29 cellular contexts compared by ENCODE assay signal in genomic region chr10:131178956-131179355, GRCh38.
A peak's percentile ranks its signal among the peaks of the same experiment; 100 is the strongest.
DNase-seq lines count a peak whose midpoint lies in the region; TF ChIP-seq lines count a peak whose summit lies in the region.
"Had no signal": no experiment of that assay in that cellular context is flagged by ENCODE, and none has a peak within 500 bp of the region (broad histone marks: within the 10 kb centered on the region; RNA-seq: fewer than 3 reads in every experiment).

No MANE protein-coding gene starts in this region.

- H3K9me3 Mint-ChIP-seq in endodermal cell: no peaks in the 10 kb centered on the region
- H3K9me3 Mint-ChIP-seq: CD8-positive, alpha-beta T cell; T-helper 1 cell treated with Interleukin-12 subunit alpha and Interleukin-12 subunit beta and Interleukin-4 antibody, amounts not matched to agents 30 μg/mL and 1 μg/mL, for 36 hours had no signal

- intact Hi-C loops in spleen (cut with DNase I; ENCODE audit: low total_unique reads): no loop called here

- H3K9me3 ChIP-seq in endodermal cell (ENCODE audit: control insufficient read depth, low read length) (no peaks in the 10 kb centered on the region), spleen (peaks cover 0 to 8% (median 0%) of the 10 kb centered on the region in 8 donors)
- H3K9me3 ChIP-seq: colonic mucosa, SK-N-SH, vagina had no signal

- H3K4me1 ChIP-seq in endodermal cell (ENCODE audit: control insufficient read depth, insufficient read depth, low read length) (no peaks in the 10 kb centered on the region), spleen (peaks cover 0 to 9% (median 0%) of the 10 kb centered on the region in 6 donors)
- H3K4me1 ChIP-seq: colonic mucosa had no signal

- H3K4me3 Mint-ChIP-seq in endodermal cell: no peak overlapping the region
- H3K4me3 Mint-ChIP-seq: CD8-positive, alpha-beta T cell; effector memory CD8-positive, alpha-beta T cell; H9; nephron; stimulated activated memory B cell treated with anti-CD40 and anti-IgM and Interleukin-4, amounts not matched to agents 10 μg/mL and 1 μg/mL and 100 μg/mL, for 72 hours; T-helper 1 cell treated with Interleukin-12 subunit alpha and Interleukin-12 subunit beta and Interleukin-4 antibody, amounts not matched to agents 30 μg/mL and 1 μg/mL, for 36 hours had no signal

- no peak overlapping the region for H3K4me3 ChIP-seq in endodermal cell (ENCODE audit: low read length)
- H3K4me3 ChIP-seq in spleen: no peak overlapping the region
- H3K4me3 ChIP-seq: colonic mucosa, lung, mucosa of descending colon, vagina had no signal

- H3K27me3 ChIP-seq in endodermal cell (ENCODE audit: control insufficient read depth, insufficient read depth, low read length, poor library complexity, severe bottlenecking): no peaks in the 10 kb centered on the region
- H3K27me3 ChIP-seq in spleen (replicated peaks in 1 of 7): no peaks in the 10 kb centered on the region
- H3K27me3 ChIP-seq: colonic mucosa, vagina had no signal

- H3K36me3 ChIP-seq in endodermal cell (ENCODE audit: control insufficient read depth, insufficient read depth, low read length) (no peaks in the 10 kb centered on the region), spleen (no peaks in the 10 kb centered on the region)
- H3K36me3 ChIP-seq: colonic mucosa, vagina had no signal

- no peak for TF ChIP-seq POLR2A in spleen (IDR thresholded peaks at IDR 0.05)

- 88 to 91% methylated on average over 7 to 17 of the region's 17 CpGs for WGBS in endodermal cell (ENCODE audit: insufficient coverage in 1 of 2, insufficient read length in 1 of 2), 2 experiments
- WGBS in spleen, 5 donors: 69 to 80% (median 78%) methylated on average over 10 to 17 of the region's 17 CpGs

- H3K27me3 Mint-ChIP-seq in endodermal cell (ENCODE audit: insufficient read depth): no peaks in the 10 kb centered on the region
- H3K27me3 Mint-ChIP-seq: effector memory CD8-positive, alpha-beta T cell had no signal

- H3K27ac Mint-ChIP-seq in endodermal cell: no peak overlapping the region
- H3K27ac Mint-ChIP-seq: activated naive CD4-positive, alpha-beta T cell treated with anti-CD3 and anti-CD28 coated beads, Interleukin-2, amount 50 U/mL, for 72 hours; CD8-positive, alpha-beta T cell; effector memory CD8-positive, alpha-beta T cell; nephron; stimulated activated memory B cell treated with anti-CD40 and anti-IgM and Interleukin-4, amounts not matched to agents 10 μg/mL and 1 μg/mL and 100 μg/mL, for 72 hours; T-helper 1 cell treated with Interleukin-12 subunit alpha and Interleukin-12 subunit beta and Interleukin-4 antibody, amounts not matched to agents 30 μg/mL and 1 μg/mL, for 36 hours had no signal

- H3K9ac ChIP-seq in endodermal cell (ENCODE audit: extremely low read depth, low read length, poor library complexity, severe bottlenecking): no peak overlapping the region
- H3K9ac ChIP-seq: SK-N-SH had no signal

- TF ChIP-seq CTCF in endodermal cell (conservative IDR thresholded peaks at IDR 0.05): no peak
- TF ChIP-seq CTCF in spleen (IDR thresholded peaks at IDR 0.05 in 8 of 11, conservative IDR thresholded peaks at IDR 0.05 in 3 of 11): no peak

- peak; percentile 45 for DNase-seq in NCI-H1436 (lab: John Stamatoyannopoulos, UW)
- no peak for DNase-seq in NCI-H1436 treated with DMSO at 0.1 percent for 48 hours (lab: John Stamatoyannopoulos, UW)
- peak; percentile 71 for DNase-seq in NCI-H146 treated with DMSO at 0.1 percent for 48 hours (lab: John Stamatoyannopoulos, UW; ENCODE audit: unreplicated experiment)
- peak; percentile 40 for DNase-seq in endodermal cell
- peak; percentile 71 for DNase-seq in spleen
- no peak for DNase-seq in amygdala (lab: John Stamatoyannopoulos, UW)
- no peak for DNase-seq in NCI-H446 treated with DMSO at 0.1 percent for 48 hours (lab: John Stamatoyannopoulos, UW)
- no peak for DNase-seq in putamen (ENCODE audit: low spot score)
- DNase-seq: activated CD4-positive, alpha-beta T cell treated with anti-CD3 and anti-CD28 coated beads, Interleukin-2, amount 50 U/mL, for 48 hours; activated CD8-positive, alpha-beta memory T cell treated with anti-CD3 and anti-CD28 coated beads, Interleukin-2, amount 50 U/mL, for 4 hours; anterior cingulate cortex; colonic mucosa; effector memory CD8-positive, alpha-beta T cell; foreskin fibroblast; GDM1; kidney; mucosa of descending colon; NCI-H1092; NCI-H82; SK-N-SH; stimulated activated CD4-positive, alpha-beta T cell treated with anti-CD3 and anti-CD28 coated beads, Interleukin-4, amount 100 ng/mL, for 4 hours had no signal

- no peaks in the 10 kb centered on the region for H3K4me1 Mint-ChIP-seq in endodermal cell
- H3K4me1 Mint-ChIP-seq: stimulated activated memory B cell treated with anti-CD40 and anti-IgM and Interleukin-4, amounts not matched to agents 10 μg/mL and 1 μg/mL and 100 μg/mL, for 72 hours had no signal

- no peak overlapping the region for H3K27ac ChIP-seq in endodermal cell (ENCODE audit: low read depth, low read length)
- H3K27ac ChIP-seq in spleen: no peak overlapping the region
- H3K27ac ChIP-seq: colonic mucosa, vagina had no signal

- no peaks in the 10 kb centered on the region for H3K36me3 Mint-ChIP-seq in endodermal cell (ENCODE audit: low read depth)
- H3K36me3 Mint-ChIP-seq: activated naive CD4-positive, alpha-beta T cell treated with anti-CD3 and anti-CD28 coated beads, Interleukin-2, amount 50 U/mL, for 72 hours; CD8-positive, alpha-beta T cell; stimulated activated memory B cell treated with anti-CD40 and anti-IgM and Interleukin-4, amounts not matched to agents 10 μg/mL and 1 μg/mL and 100 μg/mL, for 72 hours had no signal

Comparison
In these comparisons a context has a peak if more than half of its experiments do, and no peak if none do; other contexts are left out.
1. DNase-seq: peak in NCI-H1436 (single experiment), NCI-H146 treated with DMSO at 0.1 percent for 48 hours (single experiment), endodermal cell (single experiment) and spleen (single experiment); none in NCI-H1436 treated with DMSO at 0.1 percent for 48 hours (single experiment), amygdala (0 of 56), NCI-H446 treated with DMSO at 0.1 percent for 48 hours (single experiment) and putamen (single experiment).